Comparison of ENCODE assay signal across 15 cellular contexts in genomic region chr12:124867389-124867930, GRCh38. TPM values are rescaled to one million over a fixed set of nuclear protein-coding genes. Genes with fewer than 3 reads are reported as not detected.
A peak's percentile ranks its signal among the peaks of the same experiment; 100 is the strongest.
DNase-seq lines count a peak whose midpoint lies in the region; ATAC-seq and TF ChIP-seq lines count a peak whose summit lies in the region.
"Had no signal": no experiment of that assay in that cellular context is flagged by ENCODE, and none has a peak within 500 bp of the region (broad histone marks: within the 10 kb centered on the region; RNA-seq: fewer than 3 reads in every experiment).

No MANE protein-coding gene starts in this region.

- H3K36me3 ChIP-seq in breast epithelium, result no peaks in the 10 kb centered on the region
- H3K36me3 ChIP-seq in upper lobe of left lung, result no peaks in the 10 kb centered on the region
- H3K36me3 ChIP-seq: tibial nerve had no signal

- DNase-seq in MCF 10A (ENCODE audit: unreplicated experiment) (peak; percentile 59), breast epithelium (ENCODE audit: low spot score in 2 of 2) (no peak), RPMI7951 (ENCODE audit: low read depth) (peak; percentile 23), fibroblast of the aortic adventitia (ENCODE audit: low read depth) (peak; percentile 43), upper lobe of left lung (no peak)
- DNase-seq: anterior cingulate cortex, C1 segment of cervical spinal cord, GM23248, NCI-H2081 had no signal

- H3K27me3 ChIP-seq in breast epithelium (no peaks in the 10 kb centered on the region), upper lobe of left lung (no peaks in the 10 kb centered on the region)
- H3K27me3 ChIP-seq: tibial nerve had no signal

- TF ChIP-seq POLR2A in breast epithelium (IDR thresholded peaks at IDR 0.05), result no peak
- no peak for TF ChIP-seq POLR2A in upper lobe of left lung (IDR thresholded peaks at IDR 0.05)

- H3K27ac ChIP-seq in breast epithelium, result no peak overlapping the region
- H3K27ac ChIP-seq in upper lobe of left lung, result peak overlapping the region in 1 of 4 donors; percentile 32
- H3K27ac ChIP-seq: GM23248, tibial nerve, VCaP had no signal

- POLR2A ChIA-PET in MCF 10A (lab: Yijun Ruan, JAX), result interaction anchor here (1.2 to 1.4 kb wide), 2 partner anchors 30 to 39 kb away, joined by 3 to 5 read pairs; no protein-coding TSS in a partner anchor

- intact Hi-C loops in MCF 10A (cut with micrococcal nuclease), result no loop called here
- intact Hi-C loops in breast epithelium (cut with DNase I; ENCODE audit: low total_unique reads), result no loop called here

- H3K27ac Mint-ChIP-seq in MCF 10A (ENCODE audit: low read depth, unreplicated experiment), result peak overlapping the region; percentile 20

- peaks cover 10% of the 10 kb centered on the region for H3K36me3 Mint-ChIP-seq in MCF 10A (ENCODE audit: insufficient read depth, unreplicated experiment)

- TF ChIP-seq EP300 in upper lobe of left lung (IDR thresholded peaks at IDR 0.05), result no peak

- ATAC-seq in GM18519 (IDR thresholded peaks at IDR 0.05; ENCODE audit: low FRiP score, unreplicated experiment), result no peak
- no peak for ATAC-seq in upper lobe of left lung (ENCODE audit: low FRiP score in 2 of 2)
- ATAC-seq in HG03521 (IDR thresholded peaks at IDR 0.05; ENCODE audit: unreplicated experiment), result no peak
- no peak for ATAC-seq in GM18867 (IDR thresholded peaks at IDR 0.05; ENCODE audit: unreplicated experiment)
- ATAC-seq: sciatic nerve had no signal

- BruUV-seq in MCF 10A (replicated peaks; lab: Mats Ljungman, UMichigan), result no TSS peak

- no peak overlapping the region for H3K4me3 Mint-ChIP-seq in MCF 10A (ENCODE audit: unreplicated experiment)

- H3K4me1 ChIP-seq in breast epithelium, result peaks cover 0 to 6% of the 10 kb centered on the region in 2 donors
- H3K4me1 ChIP-seq in upper lobe of left lung, result peaks cover 15 to 50% (median 28%) of the 10 kb centered on the region in 4 donors

- no peak for TF ChIP-seq CTCF in MCF 10A (IDR thresholded peaks at IDR 0.05; ENCODE audit: unreplicated experiment)
- TF ChIP-seq CTCF in breast epithelium (IDR thresholded peaks at IDR 0.05), result no peak
- TF ChIP-seq CTCF in fibroblast of the aortic adventitia (IDR thresholded peaks at IDR 0.05; ENCODE audit: insufficient read depth, low read length), result no peak
- no peak for TF ChIP-seq CTCF in upper lobe of left lung (IDR thresholded peaks at IDR 0.05)

- 47 to 69% methylated on average over 6 of the region's 6 CpGs for WGBS in upper lobe of left lung, 2 donors

- no peaks in the 10 kb centered on the region for H3K9me3 Mint-ChIP-seq in MCF 10A (ENCODE audit: unreplicated experiment)

- CTCF ChIA-PET in MCF 10A (lab: Yijun Ruan, JAX), result no interaction called here

- no peaks in the 10 kb centered on the region for H3K27me3 Mint-ChIP-seq in MCF 10A (ENCODE audit: insufficient read depth, unreplicated experiment)

- H3K4me3 ChIP-seq in breast epithelium, result no peak overlapping the region
- H3K4me3 ChIP-seq in fibroblast of the aortic adventitia (ENCODE audit: low read depth, low read length), result no peak overlapping the region
- H3K4me3 ChIP-seq in upper lobe of left lung, result no peak overlapping the region
- H3K4me3 ChIP-seq: GM23248, tibial nerve had no signal

- H3K9me3 ChIP-seq in breast epithelium (no peaks in the 10 kb centered on the region), upper lobe of left lung (no peaks in the 10 kb centered on the region)
- H3K9me3 ChIP-seq: tibial nerve had no signal

- peaks cover 23% of the 10 kb centered on the region for H3K4me1 Mint-ChIP-seq in MCF 10A (ENCODE audit: insufficient read depth, unreplicated experiment)

RNA-seq across cellular contexts. Expression of gene SCARB1, which starts 3.8 kb away (rescaled TPM):
- total RNA-seq in MCF 10A (2022) (48.2 and 71.0 TPM in 2 replicates), breast epithelium (10 to 100 TPM; 18.4 to 61.3 (median 20.2) TPM), fibroblast of the aortic adventitia (ENCODE audit: low replicate concordance) (3.4 and 11.3 TPM in 2 replicates), upper lobe of left lung (10 to 100 TPM; 10.0 to 51.3 (median 22.5) TPM)
- total RNA-seq in RPMI7951 (2014; rRNA removed; shearing (Covaris generic)), result 13.9 and 15.3 TPM in 2 replicates

RNA-seq across cellular contexts. Expression of gene UBC, which starts 47.0 kb away (rescaled TPM):
- total RNA-seq in MCF 10A (2022) (1,485 and 1,602 TPM in 2 replicates), breast epithelium (1,000 to 10,000 TPM; 1,552 to 1,797 (median 1,598) TPM), fibroblast of the aortic adventitia (ENCODE audit: low replicate concordance) (501 and 1,400 TPM in 2 replicates), upper lobe of left lung (1,000 to 10,000 TPM in 5 of 6 donors, 100 to 1,000 TPM in 1; 649 to 1,729 (median 1,078) TPM)
- 951 and 1,170 TPM in 2 replicates for total RNA-seq in RPMI7951 (2014; rRNA removed; shearing (Covaris generic))

Comparison
In these comparisons a context has a peak if more than half of its experiments do, and no peak if none do; other contexts are left out.
1. DNase-seq: peak in MCF 10A (single experiment), RPMI7951 (single experiment) and fibroblast of the aortic adventitia (single experiment); none in breast epithelium (0 of 2) and upper lobe of left lung (0 of 2).